ENCODE assay signal across 19 cellular contexts in genomic region chrX:20204354-20204753, GRCh38.
"Had no signal": no experiment of that assay in that cellular context is flagged by ENCODE, and none has a peak within 500 bp of the region (broad histone marks: within the 10 kb centered on the region; RNA-seq: fewer than 3 reads in every experiment).

No MANE protein-coding gene starts in this region.

- H3K4me1 Mint-ChIP-seq: endodermal cell, mesothelial cell of epicardium, WTC11 had no signal

- ATAC-seq: esophagus mucosa, WTC11 had no signal

- H3K9me3 ChIP-seq: breast epithelium, right atrium auricular region, spleen, thoracic aorta had no signal

- H3K4me1 ChIP-seq: breast epithelium, right atrium auricular region had no signal

- H3K27ac Mint-ChIP-seq: activated naive CD4-positive, alpha-beta T cell treated with anti-CD3 and anti-CD28 coated beads for 36 hours; activated T-helper 1 cell treated with anti-CD3 and anti-CD28 coated beads, Interleukin-12 subunit alpha, Interleukin-12 subunit beta, Interleukin-2, Interleukin-4 antibody, amounts not matched to agents 30 ng/mL and 10 ng/mL and 1 ng/mL, durations not matched to agents 14 hours and 24 hours and 36 hours; endodermal cell; mesothelial cell of epicardium; WTC11 had no signal

- H3K9me3 Mint-ChIP-seq: activated naive CD4-positive, alpha-beta T cell treated with anti-CD3 and anti-CD28 coated beads for 36 hours; activated T-helper 1 cell treated with anti-CD3 and anti-CD28 coated beads, Interleukin-12 subunit alpha, Interleukin-12 subunit beta, Interleukin-2, Interleukin-4 antibody, amounts not matched to agents 30 ng/mL and 10 ng/mL and 1 ng/mL, durations not matched to agents 14 hours and 24 hours and 36 hours; WTC11 had no signal

- H3K4me3 Mint-ChIP-seq: activated naive CD4-positive, alpha-beta T cell treated with anti-CD3 and anti-CD28 coated beads for 36 hours; activated T-helper 1 cell treated with anti-CD3 and anti-CD28 coated beads, Interleukin-12 subunit alpha, Interleukin-12 subunit beta, Interleukin-2, Interleukin-4 antibody, amounts not matched to agents 30 ng/mL and 10 ng/mL and 1 ng/mL, durations not matched to agents 14 hours and 24 hours and 36 hours; endodermal cell; mesothelial cell of epicardium; WTC11 had no signal

- H3K27ac ChIP-seq: breast epithelium, right atrium auricular region, spleen, thoracic aorta had no signal

- H3K4me3 ChIP-seq: breast epithelium, right atrium auricular region, spleen, thoracic aorta had no signal

- DNase-seq: activated CD4-positive, alpha-beta T cell treated with anti-CD3 and anti-CD28 coated beads, Interleukin-2, amount 50 U/mL, for 1 hour; activated effector memory CD4-positive, alpha-beta T cell treated with anti-CD3 and anti-CD28 coated beads, Interleukin-2, amount 50 U/mL, for 16 hours; activated naive CD4-positive, alpha-beta T cell treated with anti-CD3 and anti-CD28 coated beads for 36 hours; central memory CD4-positive, alpha-beta T cell; endodermal cell; foreskin fibroblast; head of caudate nucleus; hypothalamus; naive B cell; spleen; stimulated activated naive CD4-positive, alpha-beta T cell treated with Interleukin-2 at 50 U/mL for 16 hours; trophoblast cell had no signal

- H3K36me3 ChIP-seq: breast epithelium, thoracic aorta had no signal
